ENCODE assay signal across 30 cellular contexts in genomic region chr13:42375663-42376062, GRCh38.
"Had no signal": no experiment of that assay in that cellular context is flagged by ENCODE, and none has a peak within 500 bp of the region (broad histone marks: within the 10 kb centered on the region; RNA-seq: fewer than 3 reads in every experiment).

No MANE protein-coding gene starts in this region.

- H3K4me1 Mint-ChIP-seq: endodermal cell, nephron, neural progenitor cell had no signal

- H3K4me3 ChIP-seq: colonic mucosa, gastrocnemius medialis, neural progenitor cell, prostate gland, right atrium auricular region, smooth muscle cell, testis, tibial artery had no signal

- DNase-seq: colonic mucosa; effector CD8-positive, alpha-beta T cell; endodermal cell; foreskin fibroblast; gastrocnemius medialis; head of caudate nucleus; mesendoderm; midbrain; naive thymus-derived CD4-positive, alpha-beta T cell; stimulated activated CD4-positive, alpha-beta T cell treated with anti-CD3 and anti-CD28 coated beads, Interleukin-12 subunit alpha, Interleukin-12 subunit beta, amount 100 ng/mL, for 4 hours; stimulated activated CD4-positive, alpha-beta T cell treated with anti-CD3 and anti-CD28 coated beads, Interleukin-1b, Interleukin-23, amount 100 ng/mL, for 48 hours; stimulated activated CD4-positive, alpha-beta T cell treated with anti-CD3 and anti-CD28 coated beads, Interleukin-4, amount 100 ng/mL, for 1 hour; stimulated activated CD8-positive, alpha-beta memory T cell treated with anti-CD3 and anti-CD28 coated beads, Interleukin-4, amount 100 ng/mL, for 48 hours; stimulated activated naive CD4-positive, alpha-beta T cell; substantia nigra; testis; tibial artery had no signal

- H3K27me3 ChIP-seq: colonic mucosa, gastrocnemius medialis, neural progenitor cell, right atrium auricular region, testis, tibial artery had no signal

- H3K27ac Mint-ChIP-seq: dendritic cell treated with granulocyte-macrophage colony-stimulating factor and Interleukin-4, amounts not matched to agents 40 ng/mL and 50 ng/mL, for 4 days; endodermal cell; nephron; neural progenitor cell; type B pancreatic cell had no signal

- H3K9me3 ChIP-seq: colonic mucosa, gastrocnemius medialis, prostate gland, right atrium auricular region, testis, tibial artery had no signal

- FAIRE-seq: keratinocyte had no signal

- H3K4me3 Mint-ChIP-seq: dendritic cell treated with granulocyte-macrophage colony-stimulating factor and Interleukin-4, amounts not matched to agents 40 ng/mL and 50 ng/mL, for 4 days; endodermal cell; naive thymus-derived CD4-positive, alpha-beta T cell; nephron; neural progenitor cell; type B pancreatic cell had no signal

- H3K27ac ChIP-seq: colonic mucosa, epithelial cell of prostate, gastrocnemius medialis, neural progenitor cell, parathyroid adenoma, prostate gland, right atrium auricular region, testis, tibial artery had no signal

- H3K36me3 ChIP-seq: colonic mucosa, gastrocnemius medialis, neural progenitor cell, prostate gland, right atrium auricular region, tibial artery had no signal

- H3K9me3 Mint-ChIP-seq: dendritic cell treated with granulocyte-macrophage colony-stimulating factor and Interleukin-4, amounts not matched to agents 40 ng/mL and 50 ng/mL, for 4 days; type B pancreatic cell had no signal

- H3K27me3 Mint-ChIP-seq: dendritic cell treated with granulocyte-macrophage colony-stimulating factor and Interleukin-4, amounts not matched to agents 40 ng/mL and 50 ng/mL, for 4 days had no signal

- H3K36me3 Mint-ChIP-seq: neural progenitor cell had no signal

- H3K9ac ChIP-seq: neural progenitor cell, parathyroid adenoma had no signal

- H3K4me1 ChIP-seq: colonic mucosa, gastrocnemius medialis, neural progenitor cell, parathyroid adenoma, prostate gland, right atrium auricular region, testis, tibial artery had no signal

- ATAC-seq: esophagus mucosa; gastrocnemius medialis; left lobe of liver; naive thymus-derived CD4-positive, alpha-beta T cell; sciatic nerve had no signal

- H3K4me2 ChIP-seq: neural progenitor cell, smooth muscle cell had no signal
